ENCODE assay signal across 15 cellular contexts in genomic region chr1:186306533-186306932, GRCh38. TPM values are rescaled to one million over a fixed set of nuclear protein-coding genes. Genes with fewer than 3 reads are reported as not detected.
"Had no signal": no experiment of that assay in that cellular context is flagged by ENCODE, and none has a peak within 500 bp of the region (broad histone marks: within the 10 kb centered on the region; RNA-seq: fewer than 3 reads in every experiment).

No MANE protein-coding gene starts in this region.

- H3K36me3 ChIP-seq: adrenal gland, right atrium auricular region had no signal

- H3K9me3 Mint-ChIP-seq: natural killer cell treated with Interleukin-12 subunit alpha and Interleukin-12 subunit beta and Interleukin-15 and Interleukin-18, amount 100 ng/mL, for 72 hours; type B pancreatic cell had no signal

- H3K9me3 ChIP-seq: adrenal gland, gastrocnemius medialis, right atrium auricular region, SJCRH30 had no signal

- H3K4me3 Mint-ChIP-seq: natural killer cell treated with Interleukin-12 subunit alpha and Interleukin-12 subunit beta and Interleukin-15 and Interleukin-18, amount 100 ng/mL, for 72 hours; type B pancreatic cell had no signal

- H3K27ac Mint-ChIP-seq: natural killer cell treated with Interleukin-12 subunit alpha and Interleukin-12 subunit beta and Interleukin-15 and Interleukin-18, amount 100 ng/mL, for 72 hours; type B pancreatic cell had no signal

- H3K36me3 Mint-ChIP-seq: natural killer cell treated with Interleukin-12 subunit alpha and Interleukin-12 subunit beta and Interleukin-15 and Interleukin-18, amount 100 ng/mL, for 72 hours had no signal

- ATAC-seq: gastrocnemius medialis; left lobe of liver; natural killer cell treated with Interleukin-12 subunit alpha and Interleukin-12 subunit beta and Interleukin-15 and Interleukin-18, amount 100 ng/mL, for 72 hours had no signal

- DNase-seq: activated CD4-positive, CD25-positive, alpha-beta regulatory T cell treated with anti-CD3 and anti-CD28 coated beads, Interleukin-2, amount 50 U/mL, for 72 hours; adrenal gland; effector CD4-positive, alpha-beta T cell; gastrocnemius medialis; islet precursor cell; mammary epithelial cell; nucleus accumbens; SJCRH30; T-helper 9 cell had no signal

- H3K27ac ChIP-seq: adrenal gland, coronary artery, gastrocnemius medialis, right atrium auricular region, SJCRH30, skin epidermis had no signal

- H3K4me1 ChIP-seq: adrenal gland, gastrocnemius medialis, right atrium auricular region, SJCRH30 had no signal

- H3K4me3 ChIP-seq: adrenal gland, coronary artery, gastrocnemius medialis, right atrium auricular region, SJCRH30, skin epidermis had no signal

- H3K27me3 ChIP-seq: adrenal gland, gastrocnemius medialis, right atrium auricular region, SJCRH30 had no signal

- H3K27me3 Mint-ChIP-seq: natural killer cell treated with Interleukin-12 subunit alpha and Interleukin-12 subunit beta and Interleukin-15 and Interleukin-18, amount 100 ng/mL, for 72 hours had no signal

RNA-seq across cellular contexts. Expression of gene PRG4, which starts 10.5 kb away (rescaled TPM):
- total RNA-seq: mammary epithelial cell; natural killer cell treated with Interleukin-12 subunit alpha and Interleukin-12 subunit beta and Interleukin-15 and Interleukin-18, amount 100 ng/mL, for 72 hours had no signal
